Comparison of ENCODE assay signal across 1 cellular context in the genomic region with DNA sequence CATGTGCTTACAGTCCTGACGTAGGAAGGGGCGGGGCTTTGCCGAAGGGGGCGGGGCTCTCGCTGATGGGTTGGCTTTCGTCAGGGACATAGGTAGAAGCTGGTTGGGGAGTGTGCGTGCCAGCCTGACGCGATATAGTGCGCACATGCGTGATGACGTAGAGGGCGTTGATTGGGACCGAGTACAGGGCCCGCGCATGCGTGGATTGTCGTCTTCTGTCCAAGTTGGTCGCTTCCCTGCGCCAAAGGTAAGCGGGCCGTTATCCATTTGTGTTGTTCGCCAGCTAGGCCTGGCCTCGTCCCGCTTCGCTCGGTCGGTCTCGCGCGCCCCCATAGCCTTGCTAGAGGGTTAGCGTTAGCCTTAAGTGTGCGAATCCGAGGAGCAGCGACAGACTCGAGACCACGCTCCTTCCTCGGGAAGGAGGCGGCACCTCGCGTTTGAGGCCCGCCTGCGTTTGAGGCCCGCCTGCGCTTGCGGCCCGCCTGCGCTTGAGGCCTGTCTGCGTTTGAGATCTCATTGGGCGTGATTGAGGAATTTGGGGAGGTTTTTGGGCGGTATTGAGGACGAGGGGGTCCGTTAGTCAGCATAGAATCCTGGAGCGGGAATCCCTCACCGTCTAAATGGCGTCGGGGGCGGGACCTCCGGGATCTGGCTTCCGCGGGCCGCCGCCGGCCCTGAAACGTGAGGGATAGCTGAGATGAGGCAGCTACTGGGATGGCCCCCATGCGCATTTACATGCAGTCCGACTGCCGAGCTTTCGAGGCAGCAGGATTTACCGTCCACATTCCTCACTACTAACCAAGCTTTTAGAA.
TF ChIP-seq lines count a peak whose summit lies in the region.

XRCC6 (plus strand) TSS at position 197 of the 812 bp plus-strand sequence. CDS start 710 bp downstream, outside the sequence.

TF ChIP-seq in HepG2, 621 proteins besides CTCF, POLR2A, EP300 and RAD21 (continued from another document and continues in another):
- TF ChIP-seq, protein P1, sequence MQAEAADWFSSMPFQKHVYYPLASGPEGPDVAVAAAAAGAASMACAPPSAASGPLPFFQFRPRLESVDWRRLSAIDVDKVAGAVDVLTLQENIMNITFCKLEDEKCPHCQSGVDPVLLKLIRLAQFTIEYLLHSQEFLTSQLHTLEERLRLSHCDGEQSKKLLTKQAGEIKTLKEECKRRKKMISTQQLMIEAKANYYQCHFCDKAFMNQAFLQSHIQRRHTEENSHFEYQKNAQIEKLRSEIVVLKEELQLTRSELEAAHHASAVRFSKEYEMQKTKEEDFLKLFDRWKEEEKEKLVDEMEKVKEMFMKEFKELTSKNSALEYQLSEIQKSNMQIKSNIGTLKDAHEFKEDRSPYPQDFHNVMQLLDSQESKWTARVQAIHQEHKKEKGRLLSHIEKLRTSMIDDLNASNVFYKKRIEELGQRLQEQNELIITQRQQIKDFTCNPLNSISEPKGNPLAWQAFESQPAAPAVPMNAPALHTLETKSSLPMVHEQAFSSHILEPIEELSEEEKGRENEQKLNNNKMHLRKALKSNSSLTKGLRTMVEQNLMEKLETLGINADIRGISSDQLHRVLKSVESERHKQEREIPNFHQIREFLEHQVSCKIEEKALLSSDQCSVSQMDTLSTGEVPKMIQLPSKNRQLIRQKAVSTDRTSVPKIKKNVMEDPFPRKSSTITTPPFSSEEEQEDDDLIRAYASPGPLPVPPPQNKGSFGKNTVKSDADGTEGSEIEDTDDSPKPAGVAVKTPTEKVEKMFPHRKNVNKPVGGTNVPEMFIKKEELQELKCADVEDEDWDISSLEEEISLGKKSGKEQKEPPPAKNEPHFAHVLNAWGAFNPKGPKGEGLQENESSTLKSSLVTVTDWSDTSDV (CRISPR knock-in tag; IDR thresholded peaks at IDR 0.05): no peak
- TF ChIP-seq, protein P2, sequence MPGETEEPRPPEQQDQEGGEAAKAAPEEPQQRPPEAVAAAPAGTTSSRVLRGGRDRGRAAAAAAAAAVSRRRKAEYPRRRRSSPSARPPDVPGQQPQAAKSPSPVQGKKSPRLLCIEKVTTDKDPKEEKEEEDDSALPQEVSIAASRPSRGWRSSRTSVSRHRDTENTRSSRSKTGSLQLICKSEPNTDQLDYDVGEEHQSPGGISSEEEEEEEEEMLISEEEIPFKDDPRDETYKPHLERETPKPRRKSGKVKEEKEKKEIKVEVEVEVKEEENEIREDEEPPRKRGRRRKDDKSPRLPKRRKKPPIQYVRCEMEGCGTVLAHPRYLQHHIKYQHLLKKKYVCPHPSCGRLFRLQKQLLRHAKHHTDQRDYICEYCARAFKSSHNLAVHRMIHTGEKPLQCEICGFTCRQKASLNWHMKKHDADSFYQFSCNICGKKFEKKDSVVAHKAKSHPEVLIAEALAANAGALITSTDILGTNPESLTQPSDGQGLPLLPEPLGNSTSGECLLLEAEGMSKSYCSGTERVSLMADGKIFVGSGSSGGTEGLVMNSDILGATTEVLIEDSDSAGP (CRISPR knock-in tag; IDR thresholded peaks at IDR 0.05; ENCODE audit: borderline replicate concordance): peak; percentile 91; the same call in 1 of the 2 replicates
- no peak for TF ChIP-seq ZNF207 (IDR thresholded peaks at IDR 0.05; ENCODE audit: borderline replicate concordance)
- peak; percentile 55; the same call in 1 of the 2 replicates for TF ChIP-seq TARDBP (CRISPR knock-in tag; IDR thresholded peaks at IDR 0.05)
- TF ChIP-seq ELF1 (CRISPR knock-in tag; IDR thresholded peaks at IDR 0.05): 0 out of 2 replicates have a peak, but pooled peaks have one; percentile 24
- TF ChIP-seq ZFP36L2 (CRISPR knock-in tag; IDR thresholded peaks at IDR 0.05): no peak
- peak; percentile 98 for TF ChIP-seq ZFX (CRISPR knock-in tag; IDR thresholded peaks at IDR 0.05; ENCODE audit: low read depth)
- TF ChIP-seq, protein P3, sequence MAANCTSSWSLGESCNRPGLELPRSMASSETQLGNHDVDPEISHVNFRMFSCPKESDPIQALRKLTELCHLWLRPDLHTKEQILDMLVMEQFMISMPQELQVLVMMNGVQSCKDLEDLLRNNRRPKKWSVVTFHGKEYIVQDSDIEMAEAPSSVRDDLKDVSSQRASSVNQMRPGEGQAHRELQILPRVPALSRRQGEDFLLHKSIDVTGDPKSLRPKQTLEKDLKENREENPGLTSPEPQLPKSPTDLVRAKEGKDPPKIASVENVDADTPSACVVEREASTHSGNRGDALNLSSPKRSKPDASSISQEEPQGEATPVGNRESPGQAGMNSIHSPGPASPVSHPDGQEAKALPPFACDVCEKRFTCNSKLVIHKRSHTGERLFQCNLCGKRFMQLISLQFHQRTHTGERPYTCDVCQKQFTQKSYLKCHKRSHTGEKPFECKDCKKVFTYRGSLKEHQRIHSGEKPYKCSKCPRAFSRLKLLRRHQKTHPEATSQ (CRISPR knock-in tag; IDR thresholded peaks at IDR 0.05; ENCODE audit: borderline replicate concordance): peak; percentile 29; the same call in 1 of the 2 replicates
- TF ChIP-seq ZNF616 (CRISPR knock-in tag; IDR thresholded peaks at IDR 0.05; ENCODE audit: low read depth): peak; percentile 70
- TF ChIP-seq RBFOX2 (IDR thresholded peaks at IDR 0.05; ENCODE audit: low read depth, low read length): peak; percentile 74
- peak; percentile 44 for TF ChIP-seq ZNF619 (CRISPR knock-in tag; IDR thresholded peaks at IDR 0.05)
- TF ChIP-seq ISX (CRISPR knock-in tag; conservative IDR thresholded peaks at IDR 0.05): peak; percentile 47; the same call in 1 of the 2 replicates
- TF ChIP-seq TBX3 (IDR thresholded peaks at IDR 0.05; ENCODE audit: borderline replicate concordance): no peak
- TF ChIP-seq SRF (IDR thresholded peaks at IDR 0.05; ENCODE audit: low read depth, low read length): no peak
- no peak for TF ChIP-seq NR2F2 (IDR thresholded peaks at IDR 0.05; ENCODE audit: borderline replicate concordance, low read depth)
- peak; percentile 91 for TF ChIP-seq ZNF30 (CRISPR knock-in tag; IDR thresholded peaks at IDR 0.05)
- TF ChIP-seq GPBP1L1 (CRISPR knock-in tag; IDR thresholded peaks at IDR 0.05): no peak
- peak; percentile 52 for TF ChIP-seq UBTF (CRISPR knock-in tag; IDR thresholded peaks at IDR 0.05)
- no peak for TF ChIP-seq ZNF136 (CRISPR knock-in tag; IDR thresholded peaks at IDR 0.05; ENCODE audit: low read depth)
- TF ChIP-seq, protein P4, sequence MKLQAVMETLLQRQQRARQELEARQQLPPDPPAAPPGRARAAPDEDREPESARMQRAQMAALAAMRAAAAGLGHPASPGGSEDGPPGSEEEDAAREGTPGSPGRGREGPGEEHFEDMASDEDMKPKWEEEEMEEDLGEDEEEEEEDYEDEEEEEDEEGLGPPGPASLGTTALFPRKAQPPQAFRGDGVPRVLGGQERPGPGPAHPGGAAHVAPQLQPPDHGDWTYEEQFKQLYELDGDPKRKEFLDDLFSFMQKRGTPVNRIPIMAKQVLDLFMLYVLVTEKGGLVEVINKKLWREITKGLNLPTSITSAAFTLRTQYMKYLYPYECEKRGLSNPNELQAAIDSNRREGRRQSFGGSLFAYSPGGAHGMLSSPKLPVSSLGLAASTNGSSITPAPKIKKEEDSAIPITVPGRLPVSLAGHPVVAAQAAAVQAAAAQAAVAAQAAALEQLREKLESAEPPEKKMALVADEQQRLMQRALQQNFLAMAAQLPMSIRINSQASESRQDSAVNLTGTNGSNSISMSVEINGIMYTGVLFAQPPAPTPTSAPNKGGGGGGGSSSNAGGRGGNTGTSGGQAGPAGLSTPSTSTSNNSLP (IDR thresholded peaks at IDR 0.05; ENCODE audit: low read depth, low read length): no peak
- TF ChIP-seq REXO4 (CRISPR knock-in tag; IDR thresholded peaks at IDR 0.05; ENCODE audit: borderline replicate concordance): no peak
- TF ChIP-seq MAF1 (CRISPR knock-in tag; IDR thresholded peaks at IDR 0.05; ENCODE audit: borderline replicate concordance): no peak
- TF ChIP-seq, protein P5, sequence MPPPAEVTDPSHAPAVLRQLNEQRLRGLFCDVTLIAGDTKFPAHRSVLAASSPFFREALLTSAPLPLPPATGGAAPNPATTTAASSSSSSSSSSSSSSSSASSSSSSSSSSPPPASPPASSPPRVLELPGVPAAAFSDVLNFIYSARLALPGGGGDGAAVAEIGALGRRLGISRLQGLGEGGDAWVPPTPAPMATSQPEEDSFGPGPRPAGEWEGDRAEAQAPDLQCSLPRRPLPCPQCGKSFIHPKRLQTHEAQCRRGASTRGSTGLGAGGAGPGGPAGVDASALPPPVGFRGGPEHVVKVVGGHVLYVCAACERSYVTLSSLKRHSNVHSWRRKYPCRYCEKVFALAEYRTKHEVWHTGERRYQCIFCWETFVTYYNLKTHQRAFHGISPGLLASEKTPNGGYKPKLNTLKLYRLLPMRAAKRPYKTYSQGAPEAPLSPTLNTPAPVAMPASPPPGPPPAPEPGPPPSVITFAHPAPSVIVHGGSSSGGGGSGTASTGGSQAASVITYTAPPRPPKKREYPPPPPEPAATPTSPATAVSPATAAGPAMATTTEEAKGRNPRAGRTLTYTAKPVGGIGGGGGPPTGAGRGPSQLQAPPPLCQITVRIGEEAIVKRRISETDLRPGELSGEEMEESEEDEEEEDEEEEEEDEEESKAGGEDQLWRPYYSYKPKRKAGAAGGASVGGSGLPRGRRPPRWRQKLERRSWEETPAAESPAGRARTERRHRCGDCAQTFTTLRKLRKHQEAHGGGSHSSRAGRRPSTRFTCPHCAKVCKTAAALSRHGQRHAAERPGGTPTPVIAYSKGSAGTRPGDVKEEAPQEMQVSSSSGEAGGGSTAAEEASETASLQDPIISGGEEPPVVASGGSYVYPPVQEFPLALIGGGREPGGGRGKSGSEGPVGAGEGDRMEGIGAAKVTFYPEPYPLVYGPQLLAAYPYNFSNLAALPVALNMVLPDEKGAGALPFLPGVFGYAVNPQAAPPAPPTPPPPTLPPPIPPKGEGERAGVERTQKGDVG (CRISPR knock-in tag; IDR thresholded peaks at IDR 0.05; ENCODE audit: borderline replicate concordance): no peak
- no peak; the same call in 1 of the 2 replicates for TF ChIP-seq ZNF251 (CRISPR knock-in tag; IDR thresholded peaks at IDR 0.05)
- TF ChIP-seq TFE3 (CRISPR knock-in tag; IDR thresholded peaks at IDR 0.05): no peak
- no peak for TF ChIP-seq NR3C1 (CRISPR knock-in tag; IDR thresholded peaks at IDR 0.05)
- no peak for TF ChIP-seq KLF9 (CRISPR knock-in tag; IDR thresholded peaks at IDR 0.05; ENCODE audit: low read depth)
- TF ChIP-seq KDM4B (CRISPR knock-in tag; IDR thresholded peaks at IDR 0.05): no peak
- TF ChIP-seq ZKSCAN5 (CRISPR knock-in tag; IDR thresholded peaks at IDR 0.05): no peak
- TF ChIP-seq ZBTB43 (CRISPR knock-in tag; conservative IDR thresholded peaks at IDR 0.05): no peak
- no peak for TF ChIP-seq ZNF260 (CRISPR knock-in tag; IDR thresholded peaks at IDR 0.05; ENCODE audit: borderline replicate concordance, low read depth)
- TF ChIP-seq FOXC1 (CRISPR knock-in tag; IDR thresholded peaks at IDR 0.05; ENCODE audit: borderline replicate concordance): peak; percentile 91
- no peak; the same call in 1 of the 2 replicates for TF ChIP-seq MIER2 (CRISPR knock-in tag; IDR thresholded peaks at IDR 0.05)
- peak; percentile 10; the same call in 1 of the 2 replicates for TF ChIP-seq MED1 (CRISPR knock-in tag; IDR thresholded peaks at IDR 0.05)
- no peak for TF ChIP-seq ZNF674 (CRISPR knock-in tag; IDR thresholded peaks at IDR 0.05; ENCODE audit: low read depth)
- no peak for TF ChIP-seq ZNF343 (CRISPR knock-in tag; IDR thresholded peaks at IDR 0.05)
- no peak for TF ChIP-seq AGO1 (IDR thresholded peaks at IDR 0.05; ENCODE audit: low read depth, low read length, poor library complexity, severe bottlenecking)
